In the genomic region with DNA sequence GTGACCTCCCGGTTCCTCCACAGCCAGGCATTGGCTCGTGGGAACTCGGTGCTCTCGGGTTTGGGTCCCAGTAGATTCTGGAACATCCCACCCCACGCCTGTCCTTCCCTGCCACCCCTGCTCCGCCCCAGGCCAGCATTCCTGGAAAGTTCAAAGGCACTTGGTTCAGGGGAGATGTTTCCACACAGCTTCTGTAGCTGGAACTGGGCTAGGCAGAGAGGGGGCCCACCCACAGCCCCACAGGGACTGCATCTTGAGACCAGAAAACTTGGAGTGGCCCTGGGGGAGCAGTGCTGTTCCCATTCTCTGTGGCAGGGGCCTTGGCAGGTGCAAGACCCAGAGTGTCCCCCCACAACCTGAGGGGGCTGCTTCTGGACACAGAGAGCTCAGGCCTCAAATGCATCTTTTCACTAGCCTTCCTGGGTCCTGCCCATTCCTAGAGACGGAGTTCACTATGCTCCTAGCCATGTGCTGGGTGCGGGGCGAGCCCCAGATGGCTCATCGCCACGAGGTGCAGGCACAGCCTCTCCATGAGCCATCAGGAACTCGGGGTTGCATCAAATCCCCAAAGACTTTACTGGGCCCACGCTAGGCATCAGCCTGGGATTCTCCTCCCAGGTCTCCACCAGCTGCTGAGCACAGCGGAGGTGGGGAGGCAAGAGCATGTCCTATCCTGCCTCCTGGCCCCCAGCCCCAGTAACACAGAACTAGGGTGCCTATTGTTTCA, we compare ENCODE assay signal across 1 cellular context.
TF ChIP-seq lines count a peak whose summit lies in the region.

No MANE protein-coding gene starts in this region.

TF ChIP-seq in HepG2, 621 proteins besides CTCF, POLR2A, EP300 and RAD21 (continued from another document):
- TF ChIP-seq, protein P1, sequence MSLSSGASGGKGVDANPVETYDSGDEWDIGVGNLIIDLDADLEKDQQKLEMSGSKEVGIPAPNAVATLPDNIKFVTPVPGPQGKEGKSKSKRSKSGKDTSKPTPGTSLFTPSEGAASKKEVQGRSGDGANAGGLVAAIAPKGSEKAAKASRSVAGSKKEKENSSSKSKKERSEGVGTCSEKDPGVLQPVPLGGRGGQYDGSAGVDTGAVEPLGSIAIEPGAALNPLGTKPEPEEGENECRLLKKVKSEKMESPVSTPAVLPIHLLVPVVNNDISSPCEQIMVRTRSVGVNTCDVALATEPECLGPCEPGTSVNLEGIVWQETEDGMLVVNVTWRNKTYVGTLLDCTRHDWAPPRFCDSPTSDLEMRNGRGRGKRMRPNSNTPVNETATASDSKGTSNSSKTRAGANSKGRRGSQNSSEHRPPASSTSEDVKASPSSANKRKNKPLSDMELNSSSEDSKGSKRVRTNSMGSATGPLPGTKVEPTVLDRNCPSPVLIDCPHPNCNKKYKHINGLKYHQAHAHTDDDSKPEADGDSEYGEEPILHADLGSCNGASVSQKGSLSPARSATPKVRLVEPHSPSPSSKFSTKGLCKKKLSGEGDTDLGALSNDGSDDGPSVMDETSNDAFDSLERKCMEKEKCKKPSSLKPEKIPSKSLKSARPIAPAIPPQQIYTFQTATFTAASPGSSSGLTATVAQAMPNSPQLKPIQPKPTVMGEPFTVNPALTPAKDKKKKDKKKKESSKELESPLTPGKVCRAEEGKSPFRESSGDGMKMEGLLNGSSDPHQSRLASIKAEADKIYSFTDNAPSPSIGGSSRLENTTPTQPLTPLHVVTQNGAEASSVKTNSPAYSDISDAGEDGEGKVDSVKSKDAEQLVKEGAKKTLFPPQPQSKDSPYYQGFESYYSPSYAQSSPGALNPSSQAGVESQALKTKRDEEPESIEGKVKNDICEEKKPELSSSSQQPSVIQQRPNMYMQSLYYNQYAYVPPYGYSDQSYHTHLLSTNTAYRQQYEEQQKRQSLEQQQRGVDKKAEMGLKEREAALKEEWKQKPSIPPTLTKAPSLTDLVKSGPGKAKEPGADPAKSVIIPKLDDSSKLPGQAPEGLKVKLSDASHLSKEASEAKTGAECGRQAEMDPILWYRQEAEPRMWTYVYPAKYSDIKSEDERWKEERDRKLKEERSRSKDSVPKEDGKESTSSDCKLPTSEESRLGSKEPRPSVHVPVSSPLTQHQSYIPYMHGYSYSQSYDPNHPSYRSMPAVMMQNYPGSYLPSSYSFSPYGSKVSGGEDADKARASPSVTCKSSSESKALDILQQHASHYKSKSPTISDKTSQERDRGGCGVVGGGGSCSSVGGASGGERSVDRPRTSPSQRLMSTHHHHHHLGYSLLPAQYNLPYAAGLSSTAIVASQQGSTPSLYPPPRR (CRISPR knock-in tag; IDR thresholded peaks at IDR 0.05; ENCODE audit: borderline replicate concordance): 0 out of 2 replicates have a peak, but pooled peaks have one; percentile 28
- TF ChIP-seq MTA1 (CRISPR knock-in tag; IDR thresholded peaks at IDR 0.05; ENCODE audit: borderline replicate concordance) (peak; percentile 75; the same call in 1 of the 2 replicates), ZNF563 (CRISPR knock-in tag; IDR thresholded peaks at IDR 0.05) (peak; percentile 37; the same call in 1 of the 2 replicates), ZNF292 (CRISPR knock-in tag; IDR thresholded peaks at IDR 0.05; ENCODE audit: borderline replicate concordance, low read depth) (no peak), PITX1 (CRISPR knock-in tag; IDR thresholded peaks at IDR 0.05) (peak; percentile 29; the same call in 1 of the 2 replicates), ZNF503 (CRISPR knock-in tag; IDR thresholded peaks at IDR 0.05) (no peak), TCF7 (IDR thresholded peaks at IDR 0.05; ENCODE audit: low read depth) (peak; percentile 70), ZNF530 (CRISPR knock-in tag; IDR thresholded peaks at IDR 0.05; ENCODE audit: low read depth) (0 out of 2 replicates have a peak, but pooled peaks have one; percentile 45), RARA (CRISPR knock-in tag; IDR thresholded peaks at IDR 0.05) (peak; percentile 34), WIZ (CRISPR knock-in tag; IDR thresholded peaks at IDR 0.05) (no peak), ZNF510 (CRISPR knock-in tag; IDR thresholded peaks at IDR 0.05; ENCODE audit: low read depth) (0 out of 2 replicates have a peak, but pooled peaks have one; percentile 45)
- TF ChIP-seq, protein P2, sequence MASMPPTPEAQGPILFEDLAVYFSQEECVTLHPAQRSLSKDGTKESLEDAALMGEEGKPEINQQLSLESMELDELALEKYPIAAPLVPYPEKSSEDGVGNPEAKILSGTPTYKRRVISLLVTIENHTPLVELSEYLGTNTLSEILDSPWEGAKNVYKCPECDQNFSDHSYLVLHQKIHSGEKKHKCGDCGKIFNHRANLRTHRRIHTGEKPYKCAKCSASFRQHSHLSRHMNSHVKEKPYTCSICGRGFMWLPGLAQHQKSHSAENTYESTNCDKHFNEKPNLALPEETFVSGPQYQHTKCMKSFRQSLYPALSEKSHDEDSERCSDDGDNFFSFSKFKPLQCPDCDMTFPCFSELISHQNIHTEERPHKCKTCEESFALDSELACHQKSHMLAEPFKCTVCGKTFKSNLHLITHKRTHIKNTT (CRISPR knock-in tag; IDR thresholded peaks at IDR 0.05): no peak
TF ChIP-seq in HepG2: peak in this region for 74.
